25 cellular contexts compared by ENCODE assay signal in genomic region chr2:101145406-101145805, GRCh38. TPM values are rescaled to one million over a fixed set of nuclear protein-coding genes. Genes with fewer than 3 reads are reported as not detected.
DNase-seq lines count a peak whose midpoint lies in the region; ATAC-seq, FAIRE-seq and TF ChIP-seq lines count a peak whose summit lies in the region.
"Had no signal": no experiment of that assay in that cellular context is flagged by ENCODE, and none has a peak within 500 bp of the region (broad histone marks: within the 10 kb centered on the region; RNA-seq: fewer than 3 reads in every experiment).

No MANE protein-coding gene starts in this region.

- H3K9ac ChIP-seq in mammary epithelial cell (ENCODE audit: insufficient read depth, low read length) (no peak overlapping the region), keratinocyte (ENCODE audit: control insufficient read depth, extremely low read depth, insufficient read depth, low read length) (no peak overlapping the region)
- H3K9ac ChIP-seq: BLaER1 treated with 17β-estradiol and CSF1 and Interleukin-3, amounts not matched to agents 10 nM and 100 nM; neural progenitor cell had no signal

- CTCF ChIA-PET in mammary epithelial cell (lab: Charles Lee; ENCODE audit: low non-redundant PET), result no interaction called here

- FAIRE-seq in keratinocyte (lab: Jason Lieb, UNC), result peak; percentile 79
- FAIRE-seq: A204.1, astrocyte, urothelium cell line had no signal

- in situ Hi-C loops in mammary epithelial cell (cut with MboI; ENCODE audit: low sequenced_read_pairs in 2 of 2), result no loop called here

- TF ChIP-seq POLR2A in testis (IDR thresholded peaks at IDR 0.05), result no peak

- H3K9me3 ChIP-seq in mammary epithelial cell (replicated peaks; ENCODE audit: insufficient read depth, low read length) (no peaks in the 10 kb centered on the region), keratinocyte (ENCODE audit: control insufficient read depth, low read depth, low read length) (no peaks in the 10 kb centered on the region), testis (no peaks in the 10 kb centered on the region)
- H3K9me3 ChIP-seq: BLaER1 treated with 17β-estradiol and CSF1 and Interleukin-3, amounts not matched to agents 10 nM and 100 nM had no signal

- H3K4me3 ChIP-seq in mammary epithelial cell (replicated peaks in 1 of 3; ENCODE audit: insufficient read depth in 1 of 3, low read depth in 2 of 3, low read length in 3 of 3) (no peak overlapping the region), keratinocyte (ENCODE audit: control insufficient read depth in 2 of 3, extremely low read depth in 1 of 3, insufficient read depth in 2 of 3, low read depth in 1 of 3, low read length in 3 of 3) (no peak overlapping the region), testis (no peak overlapping the region)
- H3K4me3 ChIP-seq: BLaER1 treated with 17β-estradiol and CSF1 and Interleukin-3, amounts not matched to agents 10 nM and 100 nM; heart left ventricle; neural progenitor cell had no signal

- no peak overlapping the region for H3K4me2 ChIP-seq in mammary epithelial cell (ENCODE audit: insufficient read depth, low read depth, low read length)
- H3K4me2 ChIP-seq in keratinocyte (ENCODE audit: control insufficient read depth, extremely low read depth, insufficient read depth, low read depth, low read length), result peak overlapping the region; percentile 50
- H3K4me2 ChIP-seq: neural progenitor cell had no signal

- intact Hi-C loops in mammary epithelial cell (cut with micrococcal nuclease), result loop anchor here (1.0 kb wide), 1 partner anchor 32 kb away; no protein-coding TSS in a partner anchor
- intact Hi-C loops in testis (cut with DNase I; ENCODE audit: low total_unique reads), result no loop called here

- H3K36me3 ChIP-seq in mammary epithelial cell (ENCODE audit: insufficient read depth, low read length) (no peaks in the 10 kb centered on the region), keratinocyte (ENCODE audit: control insufficient read depth in 2 of 2, extremely low read depth in 1 of 2, insufficient read depth in 2 of 2, low read length in 2 of 2) (no peaks in the 10 kb centered on the region), testis (ENCODE audit: low read depth, missing control alignments) (no peaks in the 10 kb centered on the region)
- H3K36me3 ChIP-seq: heart left ventricle, neural progenitor cell had no signal

- H3K27ac ChIP-seq in mammary epithelial cell (ENCODE audit: insufficient read depth, low read depth, low read length) (no peak overlapping the region), keratinocyte (ENCODE audit: control insufficient read depth, insufficient read depth, low read length) (peak overlapping the region; percentile 15), testis (no peak overlapping the region)
- H3K27ac ChIP-seq: BLaER1 treated with 17β-estradiol and CSF1 and Interleukin-3, amounts not matched to agents 10 nM and 100 nM; neural progenitor cell had no signal

- no peak for ATAC-seq in HG02610 (IDR thresholded peaks at IDR 0.05; ENCODE audit: unreplicated experiment)
- ATAC-seq: SK-N-SH treated with all-trans-retinoic acid at 6 μM for 48 hours; stimulated activated naive CD8-positive, alpha-beta T cell treated with anti-CD3 and anti-CD28 coated beads, Interleukin-15, Interleukin-2, amounts not matched to agents 100 U/mL and 50 U/mL, for 24 hours had no signal

- no TSS peak for BruUV-seq in mammary epithelial cell (replicated peaks; lab: Mats Ljungman, UMichigan)

- DNase-seq in NCI-H146 (lab: John Stamatoyannopoulos, UW), result peak; percentile 46
- DNase-seq in NCI-H146 treated with DMSO at 0.1 percent for 48 hours (lab: John Stamatoyannopoulos, UW; ENCODE audit: unreplicated experiment), result no peak
- peak; percentile 46 for DNase-seq in LoVo (ENCODE audit: low spot score)
- DNase-seq in mammary epithelial cell, result peak; percentile 81
- DNase-seq in keratinocyte (ENCODE audit: low read depth, low spot score), result no peak
- no peak for DNase-seq in activated CD4-positive, CD25-positive, alpha-beta regulatory T cell (lab: John Stamatoyannopoulos, UW)
- no peak for DNase-seq in testis
- DNase-seq: activated CD4-positive, alpha-beta T cell treated with anti-CD3 and anti-CD28 coated beads, Interleukin-2, amount 10 ng/mL, durations not matched to agents 7 days and 5 days; activated naive CD4-positive, alpha-beta T cell treated with anti-CD3 and anti-CD28 coated beads, Interleukin-2, amount 10 ng/mL, durations not matched to agents 7 days and 5 days; dermis blood vessel endothelial cell; DMS53; erythroblast; islet precursor cell; Karpas-422; NCI-H2029; NCI-H524; stimulated activated naive CD8-positive, alpha-beta T cell treated with anti-CD3 and anti-CD28 coated beads, Interleukin-15, Interleukin-2, amounts not matched to agents 100 U/mL and 50 U/mL, for 24 hours had no signal

- H3K4me1 ChIP-seq in mammary epithelial cell (ENCODE audit: insufficient read depth, low read length), result peaks cover 19% of the 10 kb centered on the region
- peaks cover 36% of the 10 kb centered on the region for H3K4me1 ChIP-seq in keratinocyte (ENCODE audit: control insufficient read depth, extremely low read depth, insufficient read depth, low read length)
- peaks cover 21% of the 10 kb centered on the region for H3K4me1 ChIP-seq in testis

- no peaks in the 10 kb centered on the region for H3K27me3 ChIP-seq in mammary epithelial cell (ENCODE audit: insufficient read depth, low read length)
- H3K27me3 ChIP-seq in keratinocyte (ENCODE audit: control insufficient read depth, extremely low read depth, insufficient read depth, low read length), result no peaks in the 10 kb centered on the region
- no peaks in the 10 kb centered on the region for H3K27me3 ChIP-seq in testis
- H3K27me3 ChIP-seq: heart left ventricle had no signal

- H4K20me1 ChIP-seq in mammary epithelial cell (ENCODE audit: insufficient read depth, low read length) (no peaks in the 10 kb centered on the region), keratinocyte (ENCODE audit: control insufficient read depth, extremely low read depth, insufficient read depth, low read length) (peaks cover 6% of the 10 kb centered on the region)

- dilution Hi-C loops in mammary epithelial cell (cut with HindIII; ENCODE audit: low sequenced_read_pairs) (no loop called here), keratinocyte (cut with MboI; ENCODE audit: extremely low pct_ligation_motif_present, low sequenced_read_pairs) (no loop called here)

- no peak overlapping the region for H2AFZ ChIP-seq in mammary epithelial cell (ENCODE audit: low read depth, low read length)
- no peak overlapping the region for H2AFZ ChIP-seq in keratinocyte (ENCODE audit: control insufficient read depth, low read length)
- H2AFZ ChIP-seq: neural progenitor cell had no signal

- no peak for TF ChIP-seq CTCF in mammary epithelial cell (conservative IDR thresholded peaks at IDR 0.05 in 1 of 2, IDR thresholded peaks at IDR 0.05 in 1 of 2; ENCODE audit: extremely low read depth in 1 of 2, insufficient read depth in 1 of 2, low read depth in 1 of 2, low read length in 2 of 2)
- no peak for TF ChIP-seq CTCF in keratinocyte (optimal IDR thresholded peaks at IDR 0.05 in 1 of 3, IDR thresholded peaks at IDR 0.05 in 1 of 3, conservative IDR thresholded peaks at IDR 0.05 in 1 of 3; ENCODE audit: extremely low read depth in 1 of 3, insufficient read depth in 2 of 3, low read length in 3 of 3)
- no peak for TF ChIP-seq CTCF in testis (IDR thresholded peaks at IDR 0.05)

- WGBS in mammary epithelial cell (ENCODE audit: low coverage, missing lambda C conversion rate), result 63% methylated on average over 2 of the region's 2 CpGs
- WGBS in testis, 2 donors, result 80 to 81% methylated on average over 2 of the region's 2 CpGs

- peaks cover 92% of the 10 kb centered on the region for H3K79me2 ChIP-seq in mammary epithelial cell (ENCODE audit: insufficient read depth, low read length)
- H3K79me2 ChIP-seq in keratinocyte (ENCODE audit: control insufficient read depth, insufficient read depth, low read length), result peaks cover 82% of the 10 kb centered on the region

- H3K9me1 ChIP-seq in keratinocyte (ENCODE audit: control insufficient read depth, extremely low read depth, insufficient read depth, low read length), result peaks cover 3% of the 10 kb centered on the region

RNA-seq across cellular contexts. Expression of gene TBC1D8, which starts 5.8 kb away (rescaled TPM):
- total RNA-seq in mammary epithelial cell (10 to 100 TPM in 1 of 2 donors, 1 to 10 TPM in 1; 9.0 to 19.2 TPM), testis (100 to 1,000 TPM in 1 of 2 donors, 10 to 100 TPM in 1; 90.1 to 125 TPM)
- polyA plus RNA-seq in mammary epithelial cell (13.2 TPM), keratinocyte (10.4 to 13.8 TPM (median 12.6 TPM) in 3 replicates), testis (ENCODE audit: insufficient read depth, low read depth, low replicate concordance) (62.2 TPM)
- polyA minus RNA-seq in mammary epithelial cell (28.4 TPM), keratinocyte (13.5 to 33.2 TPM (median 21.9 TPM) in 3 replicates)
- 14.3 TPM for polyA plus RNA-seq in keratinocyte (2011; ENCODE audit: low read depth)
- 5.1 and 6.1 TPM in 2 replicates for polyA plus RNA-seq in keratinocyte (2011; cell fraction: cytosol; rRNA removed)
- 46.9 and 56.0 TPM in 2 replicates for polyA plus RNA-seq in keratinocyte (2011; cell fraction: nucleus; rRNA removed)
- 7.2 and 16.5 TPM in 2 replicates for polyA plus RNA-seq in keratinocyte (2012; ENCODE audit: low replicate concordance)
- polyA minus RNA-seq in keratinocyte (2011; cell fraction: cytosol; rRNA and poly(A)+ RNA removed), result 5.2 TPM
- polyA minus RNA-seq in keratinocyte (2011; cell fraction: nucleus; rRNA and poly(A)+ RNA removed), result 15.9 and 22.5 TPM in 2 replicates

Comparison
In these comparisons a context has a peak if more than half of its experiments do, and no peak if none do; other contexts are left out.
1. DNase-seq: peak in NCI-H146 (single experiment), LoVo (single experiment) and mammary epithelial cell (single experiment); none in NCI-H146 treated with DMSO at 0.1 percent for 48 hours (single experiment), keratinocyte (single experiment), activated CD4-positive, CD25-positive, alpha-beta regulatory T cell (0 of 4) and testis (single experiment).